In genomic region chr17:7047566-7047965, GRCh38 we compare ENCODE assay signal across 2 cellular contexts.
TF ChIP-seq lines count a peak whose summit lies in the region.

No MANE protein-coding gene starts in this region.

TF ChIP-seq in GM23338, 12 proteins besides CTCF, POLR2A, EP300 and RAD21:
- TF ChIP-seq EZH2 (IDR thresholded peaks at IDR 0.05; ENCODE audit: low read depth, unreplicated experiment) (no peak), NANOG (IDR thresholded peaks at IDR 0.05; ENCODE audit: borderline replicate concordance) (no peak), ETS1 (IDR thresholded peaks at IDR 0.05) (no peak), CREB1 (CRISPR knock-in tag; IDR thresholded peaks at IDR 0.05; ENCODE audit: low read depth) (no peak), JUNB (IDR thresholded peaks at IDR 0.05; ENCODE audit: unreplicated experiment) (no peak), ZNF331 (CRISPR knock-in tag; IDR thresholded peaks at IDR 0.05; ENCODE audit: low read depth) (no peak), ZNF114 (CRISPR knock-in tag; IDR thresholded peaks at IDR 0.05) (no peak)

TF ChIP-seq in K562, 482 proteins besides CTCF, POLR2A, EP300 and RAD21:
- no peak for TF ChIP-seq ATF7 (IDR thresholded peaks at IDR 0.05)
- peak; percentile 61 for TF ChIP-seq RBM25 (IDR thresholded peaks at IDR 0.05; ENCODE audit: low read depth, low read length, severe bottlenecking)
- TF ChIP-seq, protein P1, sequence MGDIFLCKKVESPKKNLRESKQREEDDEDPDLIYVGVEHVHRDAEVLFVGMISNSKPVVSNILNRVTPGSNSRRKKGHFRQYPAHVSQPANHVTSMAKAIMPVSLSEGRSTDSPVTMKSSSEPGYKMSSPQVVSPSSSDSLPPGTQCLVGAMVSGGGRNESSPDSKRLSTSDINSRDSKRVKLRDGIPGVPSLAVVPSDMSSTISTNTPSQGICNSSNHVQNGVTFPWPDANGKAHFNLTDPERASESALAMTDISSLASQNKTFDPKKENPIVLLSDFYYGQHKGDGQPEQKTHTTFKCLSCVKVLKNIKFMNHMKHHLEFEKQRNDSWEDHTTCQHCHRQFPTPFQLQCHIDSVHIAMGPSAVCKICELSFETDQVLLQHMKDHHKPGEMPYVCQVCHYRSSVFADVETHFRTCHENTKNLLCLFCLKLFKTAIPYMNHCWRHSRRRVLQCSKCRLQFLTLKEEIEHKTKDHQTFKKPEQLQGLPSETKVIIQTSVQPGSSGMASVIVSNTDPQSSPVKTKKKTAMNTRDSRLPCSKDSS (IDR thresholded peaks at IDR 0.05; ENCODE audit: low read depth, partially characterized antibody) = no peak
